Comparison of ENCODE assay signal across 15 cellular contexts in genomic region chr4:154368060-154368459, GRCh38.
DNase-seq lines count a peak whose midpoint lies in the region; ATAC-seq and TF ChIP-seq lines count a peak whose summit lies in the region.
"Had no signal": no experiment of that assay in that cellular context is flagged by ENCODE, and none has a peak within 500 bp of the region (broad histone marks: within the 10 kb centered on the region; RNA-seq: fewer than 3 reads in every experiment).

No MANE protein-coding gene starts in this region.

- TF ChIP-seq CTCF in HFFc6 (IDR thresholded peaks at IDR 0.05), result no peak
- no peak for TF ChIP-seq CTCF in hepatocyte (IDR thresholded peaks at IDR 0.05; ENCODE audit: poor library complexity)

- 92% methylated on average over 4 of the region's 4 CpGs for WGBS in hepatocyte (ENCODE audit: low lambda C conversion rate, missing lambda C conversion rate)

- peak; percentile 78 for ATAC-seq in GM19324 (IDR thresholded peaks at IDR 0.05; ENCODE audit: low FRiP score, unreplicated experiment)
- ATAC-seq in HG02678 (IDR thresholded peaks at IDR 0.05; ENCODE audit: unreplicated experiment), result peak; percentile 68
- ATAC-seq in HG03521 (IDR thresholded peaks at IDR 0.05; ENCODE audit: unreplicated experiment), result peak; percentile 61
- ATAC-seq: left lung had no signal

- 0 out of 2 replicates have a peak, but pooled peaks cover 6% of the 10 kb centered on the region for H3K36me3 Mint-ChIP-seq in HFFc6 (ENCODE audit: low read depth)
- H3K36me3 Mint-ChIP-seq: brain had no signal

- H3K4me3 ChIP-seq in BLaER1 treated with 17β-estradiol and CSF1 and Interleukin-3, amounts not matched to agents 10 nM and 100 nM, result peak overlapping the region in 9 of 10 experiments; percentile 37 to 56 (median 44); a peak in 18 of 20 replicates
- H3K4me3 ChIP-seq in HAP-1 (no peak overlapping the region), hepatocyte (no peak overlapping the region)
- H3K4me3 ChIP-seq: left lung, skin epidermis, upper lobe of left lung had no signal

- H3K4me2 ChIP-seq in BLaER1 treated with 17β-estradiol and CSF1 and Interleukin-3, amounts not matched to agents 10 nM and 100 nM, result peak overlapping the region; percentile 72 to 92 (median 85)
- no peak overlapping the region for H3K4me2 ChIP-seq in hepatocyte

- H4K20me1 ChIP-seq in BLaER1 treated with 17β-estradiol and CSF1 and Interleukin-3, amounts not matched to agents 10 nM and 100 nM, result no peaks in the 10 kb centered on the region
- H4K20me1 ChIP-seq in hepatocyte (ENCODE audit: insufficient read depth, poor library complexity, severe bottlenecking), result no peaks in the 10 kb centered on the region

- no peak overlapping the region for H3K27ac Mint-ChIP-seq in HFFc6
- H3K27ac Mint-ChIP-seq: brain had no signal

- peaks cover 23 to 88% (median 79%) of the 10 kb centered on the region in 10 experiments for H3K4me1 ChIP-seq in BLaER1 treated with 17β-estradiol and CSF1 and Interleukin-3, amounts not matched to agents 10 nM and 100 nM
- peaks cover 15% of the 10 kb centered on the region for H3K4me1 ChIP-seq in HAP-1
- no peaks in the 10 kb centered on the region for H3K4me1 ChIP-seq in hepatocyte (ENCODE audit: insufficient read depth)
- H3K4me1 ChIP-seq: left lung, upper lobe of left lung had no signal

- H3K9me3 ChIP-seq in BLaER1 treated with 17β-estradiol and CSF1 and Interleukin-3, amounts not matched to agents 10 nM and 100 nM (replicated peaks in 1 of 11), result peaks cover 0 to 32% (median 12%) of the 10 kb centered on the region in 11 experiments; a peak in 14 of 22 replicates
- H3K9me3 ChIP-seq in HAP-1 (no peaks in the 10 kb centered on the region), hepatocyte (ENCODE audit: low read depth) (no peaks in the 10 kb centered on the region)
- H3K9me3 ChIP-seq: left lung, upper lobe of left lung had no signal

- no peaks in the 10 kb centered on the region for H3K9me2 ChIP-seq in hepatocyte (replicated peaks; ENCODE audit: insufficient read depth)

- H3K9ac ChIP-seq in BLaER1 treated with 17β-estradiol and CSF1 and Interleukin-3, amounts not matched to agents 10 nM and 100 nM, result peak overlapping the region; percentile 13 to 74 (median 55); a peak in 20 of 22 replicates

- in situ Hi-C loops in HAP-1 (cut with MboI; ENCODE audit: low sequenced_read_pairs), result no loop called here

- no peaks in the 10 kb centered on the region; the same call in 1 of the 2 replicates for H3K27me3 Mint-ChIP-seq in HFFc6 (ENCODE audit: insufficient read depth)

- H3K27ac ChIP-seq in BLaER1 treated with 17β-estradiol and CSF1 and Interleukin-3, amounts not matched to agents 10 nM and 100 nM, result peak overlapping the region; percentile 13 to 80 (median 69); a peak in 19 of 22 replicates
- no peak overlapping the region for H3K27ac ChIP-seq in hepatocyte
- H3K27ac ChIP-seq: left lung, skin epidermis, upper lobe of left lung had no signal

- H3K9me3 Mint-ChIP-seq in HFFc6, result peaks cover 45% of the 10 kb centered on the region
- H3K9me3 Mint-ChIP-seq: brain had no signal

- no peak overlapping the region for H2AFZ ChIP-seq in hepatocyte

- H3K4me3 Mint-ChIP-seq in HFFc6, result no peak overlapping the region
- H3K4me3 Mint-ChIP-seq: brain had no signal

- no peaks in the 10 kb centered on the region for H3K27me3 ChIP-seq in BLaER1 treated with 17β-estradiol and CSF1 and Interleukin-3, amounts not matched to agents 10 nM and 100 nM
- H3K27me3 ChIP-seq in HAP-1 (ENCODE audit: low read depth) (no peaks in the 10 kb centered on the region), hepatocyte (no peaks in the 10 kb centered on the region)
- H3K27me3 ChIP-seq: left lung, upper lobe of left lung had no signal

- DNase-seq in HT-29 (ENCODE audit: low spot score) (no peak), HAP-1 (ENCODE audit: low spot score in 2 of 2) (no peak), HFFc6 (no peak), hepatocyte (ENCODE audit: low spot score) (no peak)
- DNase-seq: DMS79 treated with DMSO at 0.1 percent for 48 hours, left lung, NCI-H226, SHP77 had no signal

- no peaks in the 10 kb centered on the region for H3K79me2 ChIP-seq in hepatocyte

- peaks cover 0 to 27% (median 2%) of the 10 kb centered on the region in 11 experiments; a peak in 9 of 22 replicates for H3K36me3 ChIP-seq in BLaER1 treated with 17β-estradiol and CSF1 and Interleukin-3, amounts not matched to agents 10 nM and 100 nM
- no peaks in the 10 kb centered on the region for H3K36me3 ChIP-seq in HAP-1 (replicated peaks)
- no peaks in the 10 kb centered on the region for H3K36me3 ChIP-seq in hepatocyte (replicated peaks; ENCODE audit: insufficient read depth, low read depth)
- H3K36me3 ChIP-seq: left lung, upper lobe of left lung had no signal

- H3K4me1 Mint-ChIP-seq in HFFc6 (ENCODE audit: low read depth), result no peaks in the 10 kb centered on the region

Comparison
In these comparisons a context has a peak if more than half of its experiments do, and no peak if none do; other contexts are left out.
1. H3K4me3 ChIP-seq: peak in BLaER1 treated with 17β-estradiol and CSF1 and Interleukin-3, amounts not matched to agents 10 nM and 100 nM (9 of 10); none in HAP-1 (single experiment) and hepatocyte (single experiment).
2. Peak in every context shown above with its lines, with median percentiles within 50 percentile points of each other: ATAC-seq.